8 cellular contexts compared by ENCODE assay signal in genomic region chr1:26500488-26501175, GRCh38. TPM values are rescaled to one million over a fixed set of nuclear protein-coding genes. Genes with fewer than 3 reads are reported as not detected.
DNase-seq lines count a peak whose midpoint lies in the region; ATAC-seq and TF ChIP-seq lines count a peak whose summit lies in the region.

No MANE protein-coding gene starts in this region.

- H3K4me3 ChIP-seq in Jurkat, Clone E6-1 (ENCODE audit: low read length) = peak overlapping the region; percentile 79
- H3K4me3 ChIP-seq in RWPE2 (ENCODE audit: severe bottlenecking) (peak overlapping the region; percentile 43), neuronal stem cell (ENCODE audit: low read length in 2 of 2) (peak overlapping the region; percentile 84 to 90)

- H3K14ac ChIP-seq in neuronal stem cell (ENCODE audit: low read length) = peak overlapping the region; percentile 89

- WGBS in neuronal stem cell (ENCODE audit: extremely low coverage in 2 of 2, insufficient read length in 2 of 2, insufficient replicate concordance in 1 of 2), 2 donors = no CpG with 5 or more reads among the region's 74 CpGs

- H3K36me3 ChIP-seq in RWPE2 (ENCODE audit: low read depth) = no peaks in the 10 kb centered on the region
- H3K36me3 ChIP-seq in neuronal stem cell (replicated peaks in 1 of 2; ENCODE audit: control insufficient read depth in 2 of 2, insufficient read depth in 2 of 2, low read length in 2 of 2) = no peaks in the 10 kb centered on the region

- ATAC-seq in GM21576 (IDR thresholded peaks at IDR 0.05; ENCODE audit: unreplicated experiment) = peak; percentile 59
- ATAC-seq in RWPE2 (ENCODE audit: low read depth) = peak; percentile 80

- peak overlapping the region; percentile 86 for H3K9ac ChIP-seq in neuronal stem cell (ENCODE audit: low read depth, low read length, poor library complexity)

- peak overlapping the region; percentile 56 for H2AK5ac ChIP-seq in neuronal stem cell (ENCODE audit: low read depth, low read length)

- DNase-seq in DMS153 (lab: John Stamatoyannopoulos, UW) (peak; percentile 86), RWPE2 (ENCODE audit: low spot score) (peak; percentile 82), foreskin melanocyte (peak; percentile 82), neuronal stem cell (ENCODE audit: low spot score) (peak; percentile 78), stromal cell of bone marrow (ENCODE audit: low read depth) (peak; percentile 50)
- DNase-seq in Jurkat, Clone E6-1 (ENCODE audit: low read depth, low spot score) = peak; percentile 58
- peak; percentile 84 for DNase-seq in activated gamma-delta T cell treated with anti-CD3 and anti-CD28 coated beads, Interleukin-2, amount 50 U/mL, for 16 hours (ENCODE audit: low read depth)

- H2BK120ac ChIP-seq in neuronal stem cell (ENCODE audit: low read depth, low read length) = peak overlapping the region; percentile 81

- peak overlapping the region; percentile 90 for H2BK12ac ChIP-seq in neuronal stem cell (ENCODE audit: low read length)

- TF ChIP-seq CTCF in RWPE2 (IDR thresholded peaks at IDR 0.05; ENCODE audit: poor library complexity, severe bottlenecking) = peak; percentile 83

- peak overlapping the region; percentile 99 for H3K23ac ChIP-seq in neuronal stem cell (ENCODE audit: low read depth, low read length, poor library complexity)

- no peaks in the 10 kb centered on the region for H3K9me3 ChIP-seq in RWPE2 (ENCODE audit: severe bottlenecking)
- no peaks in the 10 kb centered on the region for H3K9me3 ChIP-seq in neuronal stem cell (replicated peaks in 1 of 2; ENCODE audit: control insufficient read depth in 2 of 2, insufficient read depth in 1 of 2, low read depth in 1 of 2, low read length in 2 of 2)

- H3K4ac ChIP-seq in neuronal stem cell (ENCODE audit: low read length) = peak overlapping the region; percentile 84

- H3K27me3 ChIP-seq in RWPE2 (ENCODE audit: insufficient read depth, poor library complexity, severe bottlenecking) (no peaks in the 10 kb centered on the region), neuronal stem cell (ENCODE audit: control insufficient read depth in 3 of 3, insufficient read depth in 3 of 3, low read depth in 1 of 3, low read length in 3 of 3) (no peaks in the 10 kb centered on the region)

- H3K4me1 ChIP-seq in RWPE2 (ENCODE audit: insufficient read depth, poor library complexity, severe bottlenecking) = peaks cover 4% of the 10 kb centered on the region
- H3K4me1 ChIP-seq in neuronal stem cell (ENCODE audit: control insufficient read depth in 2 of 2, insufficient read depth in 1 of 2, low read depth in 1 of 2, low read length in 2 of 2) = peaks cover 2 to 6% of the 10 kb centered on the region in 2 donors

- peak overlapping the region; percentile 99 for H3K4me2 ChIP-seq in neuronal stem cell (ENCODE audit: insufficient read depth, low read length, poor library complexity, severe bottlenecking)

- H4K91ac ChIP-seq in neuronal stem cell (ENCODE audit: low read depth, low read length, poor library complexity) = peak overlapping the region; percentile 99

- H2AFZ ChIP-seq in neuronal stem cell (ENCODE audit: low read length) = peak overlapping the region; percentile 100

- H3K27ac ChIP-seq in RWPE2 (ENCODE audit: poor library complexity, severe bottlenecking) = peak overlapping the region; percentile 86
- peak overlapping the region; percentile 77 for H3K27ac ChIP-seq in neuronal stem cell (replicated peaks; ENCODE audit: low read length)

- H2BK5ac ChIP-seq in neuronal stem cell (ENCODE audit: low read length) = peak overlapping the region; percentile 96

- peaks cover 3% of the 10 kb centered on the region for H3K79me1 ChIP-seq in neuronal stem cell (ENCODE audit: low read depth, low read length)

- peak overlapping the region; percentile 98 for H3K18ac ChIP-seq in neuronal stem cell (ENCODE audit: low read length)

- peak overlapping the region; percentile 17 for H4K8ac ChIP-seq in neuronal stem cell (ENCODE audit: low read depth, low read length)

- peak overlapping the region; percentile 94 for H2BK15ac ChIP-seq in neuronal stem cell (ENCODE audit: low read length)

RNA-seq across cellular contexts. Expression of gene HMGN2, which starts 28.4 kb away (rescaled TPM):
- 1,237 TPM for polyA plus RNA-seq in Jurkat, Clone E6-1 (2012; ENCODE audit: insufficient read depth, insufficient read length)
- 1,368 TPM for polyA plus RNA-seq in neuronal stem cell (2013, experiment 1 of 2)
- polyA plus RNA-seq in neuronal stem cell (2013, experiment 2 of 2) = 1,337 TPM

RNA-seq across cellular contexts. Expression of gene RPS6KA1, which starts 28.9 kb away (rescaled TPM):
- polyA plus RNA-seq in Jurkat, Clone E6-1 (2012; ENCODE audit: insufficient read depth, insufficient read length) = 47.3 TPM
- 22.7 TPM for polyA plus RNA-seq in neuronal stem cell (2013, experiment 1 of 2)
- 22.0 TPM for polyA plus RNA-seq in neuronal stem cell (2013, experiment 2 of 2)

Comparison
In these comparisons a context has a peak if more than half of its experiments do, and no peak if none do; other contexts are left out.
1. Peak in every context shown above with its lines: DNase-seq, ATAC-seq, H3K4me3 ChIP-seq and H3K27ac ChIP-seq.